Comparison of ENCODE assay signal across 10 cellular contexts in genomic region chr7:116232402-116232749, GRCh38. TPM values are rescaled to one million over a fixed set of nuclear protein-coding genes. Genes with fewer than 3 reads are reported as not detected.
DNase-seq lines count a peak whose midpoint lies in the region; ATAC-seq and TF ChIP-seq lines count a peak whose summit lies in the region.
"Had no signal": no experiment of that assay in that cellular context is flagged by ENCODE, and none has a peak within 500 bp of the region (broad histone marks: within the 10 kb centered on the region; RNA-seq: fewer than 3 reads in every experiment).

No MANE protein-coding gene starts in this region.

- H3K4me3 Mint-ChIP-seq in activated naive CD4-positive, alpha-beta T cell treated with anti-CD3 and anti-CD28 coated beads, Interleukin-2, amount 50 U/mL, for 24 hours: no peak overlapping the region
- no peak overlapping the region for H3K4me3 Mint-ChIP-seq in activated naive CD8-positive, alpha-beta T cell treated with anti-CD3 and anti-CD28 coated beads, Interleukin-2, amount 50 U/mL, for 24 hours

- peaks cover 3% of the 10 kb centered on the region for H3K36me3 Mint-ChIP-seq in activated naive CD4-positive, alpha-beta T cell treated with anti-CD3 and anti-CD28 coated beads, Interleukin-2, amount 50 U/mL, for 24 hours
- H3K36me3 Mint-ChIP-seq in activated naive CD8-positive, alpha-beta T cell treated with anti-CD3 and anti-CD28 coated beads, Interleukin-2, amount 50 U/mL, for 24 hours (ENCODE audit: low read depth): peaks cover 10% of the 10 kb centered on the region

- no peaks in the 10 kb centered on the region for H3K9me3 ChIP-seq in iPS-18a (ENCODE audit: control insufficient read depth, low read depth, low read length)
- no peaks in the 10 kb centered on the region for H3K9me3 ChIP-seq in thoracic aorta

- H3K4me3 ChIP-seq in iPS-18a (ENCODE audit: low read length): no peak overlapping the region
- no peak overlapping the region for H3K4me3 ChIP-seq in thoracic aorta
- H3K4me3 ChIP-seq in dorsolateral prefrontal cortex: no peak overlapping the region

- H3K27me3 Mint-ChIP-seq in activated naive CD4-positive, alpha-beta T cell treated with anti-CD3 and anti-CD28 coated beads, Interleukin-2, amount 50 U/mL, for 24 hours: no peaks in the 10 kb centered on the region
- no peaks in the 10 kb centered on the region for H3K27me3 Mint-ChIP-seq in activated naive CD8-positive, alpha-beta T cell treated with anti-CD3 and anti-CD28 coated beads, Interleukin-2, amount 50 U/mL, for 24 hours

- intact Hi-C loops in dorsolateral prefrontal cortex (cut with DNase I): loop anchor here (5.0 to 10.0 kb wide), 2 partner anchors 58 to 60 kb away; no protein-coding TSS in a partner anchor

- peaks cover 15% of the 10 kb centered on the region for H3K4me1 ChIP-seq in iPS-18a (ENCODE audit: control insufficient read depth, low read depth, low read length)
- peaks cover 64 to 95% of the 10 kb centered on the region in 2 donors for H3K4me1 ChIP-seq in thoracic aorta (ENCODE audit: control insufficient read depth in 1 of 2, low read depth in 2 of 2)

- H3K27ac ChIP-seq in iPS-18a (ENCODE audit: low read length): peak overlapping the region; percentile 31
- H3K27ac ChIP-seq in thoracic aorta: peak overlapping the region; percentile 72 to 87
- H3K27ac ChIP-seq in dorsolateral prefrontal cortex: no peak overlapping the region

- ATAC-seq in activated naive CD8-positive, alpha-beta T cell treated with anti-CD3 and anti-CD28 coated beads, Interleukin-2, amount 50 U/mL, for 24 hours: no peak
- ATAC-seq in thoracic aorta (ENCODE audit: insufficient number of reproducible peaks, low FRiP score, low read depth): no peak

- H3K27me3 ChIP-seq in iPS-18a (ENCODE audit: control insufficient read depth, insufficient read depth, low read length) (no peaks in the 10 kb centered on the region), thoracic aorta (replicated peaks; ENCODE audit: insufficient read depth) (no peaks in the 10 kb centered on the region), dorsolateral prefrontal cortex (no peaks in the 10 kb centered on the region)

- peak overlapping the region; percentile 71 for H3K27ac Mint-ChIP-seq in activated naive CD4-positive, alpha-beta T cell treated with anti-CD3 and anti-CD28 coated beads, Interleukin-2, amount 50 U/mL, for 24 hours
- H3K27ac Mint-ChIP-seq in activated naive CD8-positive, alpha-beta T cell treated with anti-CD3 and anti-CD28 coated beads, Interleukin-2, amount 50 U/mL, for 24 hours: peak overlapping the region; percentile 87

- TF ChIP-seq CTCF in thoracic aorta (IDR thresholded peaks at IDR 0.05) (no peak), dorsolateral prefrontal cortex (IDR thresholded peaks at IDR 0.05 in 54 of 56, conservative IDR thresholded peaks at IDR 0.05 in 2 of 56; ENCODE audit: low read depth in 1 of 56, partially characterized antibody in 56 of 56) (no peak)

- no peaks in the 10 kb centered on the region for H3K36me3 ChIP-seq in iPS-18a (ENCODE audit: control insufficient read depth, low read depth, low read length)
- peaks cover 2% of the 10 kb centered on the region for H3K36me3 ChIP-seq in thoracic aorta

- peaks cover 96% of the 10 kb centered on the region for H3K4me1 Mint-ChIP-seq in activated naive CD4-positive, alpha-beta T cell treated with anti-CD3 and anti-CD28 coated beads, Interleukin-2, amount 50 U/mL, for 24 hours
- peaks cover 87% of the 10 kb centered on the region for H3K4me1 Mint-ChIP-seq in activated naive CD8-positive, alpha-beta T cell treated with anti-CD3 and anti-CD28 coated beads, Interleukin-2, amount 50 U/mL, for 24 hours

- H3K9me3 Mint-ChIP-seq in activated naive CD4-positive, alpha-beta T cell treated with anti-CD3 and anti-CD28 coated beads, Interleukin-2, amount 50 U/mL, for 24 hours: no peaks in the 10 kb centered on the region
- no peaks in the 10 kb centered on the region for H3K9me3 Mint-ChIP-seq in activated naive CD8-positive, alpha-beta T cell treated with anti-CD3 and anti-CD28 coated beads, Interleukin-2, amount 50 U/mL, for 24 hours

- H3K9ac ChIP-seq in iPS-18a (ENCODE audit: low read length): no peak overlapping the region

- DNase-seq in activated naive CD4-positive, alpha-beta T cell treated with Interleukin-2 at 50 U/mL for 16 hours: no peak
- DNase-seq in activated naive CD8-positive, alpha-beta T cell treated with anti-CD3 and anti-CD28 coated beads, Interleukin-2, amount 50 U/mL, for 24 hours: no peak
- DNase-seq in thoracic aorta (ENCODE audit: low spot score): no peak
- DNase-seq in NCI-H2107 (lab: John Stamatoyannopoulos, UW): no peak
- no peak for DNase-seq in dorsolateral prefrontal cortex
- no peak for DNase-seq in NCI-H1105 treated with DMSO at 0.1 percent for 48 hours (lab: John Stamatoyannopoulos, UW)
- DNase-seq: activated effector memory CD4-positive, alpha-beta T cell treated with Interleukin-2 at 50 U/mL for 16 hours; hypothalamus had no signal

RNA-seq across cellular contexts. Expression of gene TES, which starts 22.0 kb away (rescaled TPM):
- total RNA-seq in thoracic aorta (100 to 1,000 TPM; 186 to 215 TPM), dorsolateral prefrontal cortex (1 to 10 TPM in 112 of 120 experiments, under 1 TPM in 8; 0.41 to 10.0 (median 2.9) TPM)

Comparison
In these comparisons a context has a peak if more than half of its experiments do, and no peak if none do; other contexts are left out.
1. H3K27ac ChIP-seq: peak in iPS-18a (single experiment) and thoracic aorta (2 of 2); none in dorsolateral prefrontal cortex (0 of 59).
2. RNA of gene TES, which starts 22.0 kb away (total RNA-seq): 186 to 215 TPM in thoracic aorta; 0.41 to 10.0 TPM in dorsolateral prefrontal cortex; every median in the first group is over 10 times any median in the second.